ENCODE assay signal across 9 cellular contexts in the genomic region with DNA sequence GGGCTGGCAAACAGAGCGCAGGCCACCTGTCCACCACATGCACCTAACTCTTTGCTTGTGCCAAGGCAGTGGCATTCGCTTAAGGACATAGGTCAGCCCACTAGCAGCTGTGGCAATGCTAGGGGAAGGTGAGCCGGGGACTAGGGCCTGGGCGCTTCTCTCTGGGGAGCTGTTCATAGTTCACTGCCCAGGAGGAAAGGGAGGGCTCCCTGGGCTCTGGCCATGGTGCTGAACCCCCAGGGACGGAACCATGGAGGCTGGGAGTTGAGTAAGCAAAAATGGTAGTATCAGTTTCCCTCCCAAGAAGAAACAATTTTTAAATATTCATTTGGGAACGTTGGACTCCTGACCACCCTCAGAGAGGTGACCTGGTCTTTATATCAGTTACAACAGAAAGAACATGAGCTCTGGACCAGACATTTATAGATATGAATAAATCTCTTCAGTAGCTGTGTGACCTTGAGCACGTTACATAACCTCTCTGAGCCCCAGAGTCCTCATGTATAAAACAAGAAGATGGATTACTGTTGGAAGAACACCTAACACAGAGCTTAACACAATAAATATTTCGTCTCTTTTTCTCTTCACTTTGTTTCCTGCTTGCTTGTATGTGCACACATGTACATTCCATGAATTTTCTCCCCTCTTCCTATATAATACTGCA.
DNase-seq lines count a peak whose midpoint lies in the region; ATAC-seq lines count a peak whose summit lies in the region.
"Had no signal": no experiment of that assay in that cellular context is flagged by ENCODE, and none has a peak within 500 bp of the region (broad histone marks: within the 10 kb centered on the region; RNA-seq: fewer than 3 reads in every experiment).

No MANE protein-coding gene starts in this region.

- H3K4me3 Mint-ChIP-seq in memory B cell, result no peak overlapping the region

- peaks cover 2% of the 10 kb centered on the region for H3K4me1 Mint-ChIP-seq in memory B cell

- ATAC-seq in memory B cell (ENCODE audit: low read depth), result peak; percentile 48
- no peak for ATAC-seq in GM18909 (IDR thresholded peaks at IDR 0.05; ENCODE audit: poor library complexity, unreplicated experiment)
- ATAC-seq in GM21526 (IDR thresholded peaks at IDR 0.05; ENCODE audit: low FRiP score, unreplicated experiment), result no peak

- peaks cover 13% of the 10 kb centered on the region for H3K27me3 Mint-ChIP-seq in memory B cell

- H3K27ac Mint-ChIP-seq in memory B cell, result no peak overlapping the region

- H3K9me3 Mint-ChIP-seq in memory B cell, result no peaks in the 10 kb centered on the region

- DNase-seq in ELR (ENCODE audit: low read depth), result peak; percentile 13
- peak; percentile 5 for DNase-seq in HCEC 1CT
- DNase-seq in SK-MEL-5 (ENCODE audit: low read depth, low spot score), result peak; percentile 2
- DNase-seq in memory B cell (ENCODE audit: low spot score in 2 of 2), result no peak
- no peak for DNase-seq in NCI-H748 treated with DMSO at 0.1 percent for 48 hours (lab: John Stamatoyannopoulos, UW)
- DNase-seq: NCI-H69, nucleus accumbens had no signal

- H3K36me3 Mint-ChIP-seq in memory B cell, result no peaks in the 10 kb centered on the region

- in situ Hi-C loops in SK-MEL-5 (cut with HindIII; ENCODE audit: low pct_unique_long_range_greater_than_20kb, low sequenced_read_pairs), result no loop called here

Comparison
In these comparisons a context has a peak if more than half of its experiments do, and no peak if none do; other contexts are left out.
1. DNase-seq: peak in ELR (single experiment), HCEC 1CT (single experiment) and SK-MEL-5 (single experiment); none in memory B cell (0 of 2) and NCI-H748 treated with DMSO at 0.1 percent for 48 hours (single experiment).